In the genomic region with DNA sequence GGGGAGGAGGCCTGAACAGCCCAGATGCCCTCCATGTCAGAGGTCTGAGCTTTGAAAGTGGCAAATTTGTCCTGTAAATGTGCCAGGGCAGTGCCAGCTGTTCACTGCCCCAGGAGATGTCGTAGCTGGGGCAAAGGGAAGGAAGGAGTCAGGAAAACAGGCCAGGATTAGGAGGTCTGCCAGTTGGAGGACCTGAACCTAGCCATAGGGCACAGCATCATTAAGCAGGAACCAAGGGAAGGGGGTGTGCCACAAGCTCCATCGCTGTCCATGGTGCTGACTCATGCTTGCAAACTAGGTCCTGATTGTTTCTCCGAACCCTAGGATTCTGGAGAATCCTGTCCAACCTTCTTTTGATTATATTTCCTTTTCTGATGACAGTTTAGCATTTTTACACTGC, we compare ENCODE assay signal across 3 cellular contexts.
TF ChIP-seq lines count a peak whose summit lies in the region.

No MANE protein-coding gene starts in this region.

TF ChIP-seq in SK-N-SH, 30 proteins besides CTCF, POLR2A, EP300 and RAD21:
- TF ChIP-seq REST (IDR thresholded peaks at IDR 0.05; ENCODE audit: low read depth, low read length), result peak; percentile 96
- no peak for TF ChIP-seq ELF1 (IDR thresholded peaks at IDR 0.05)
- no peak for TF ChIP-seq MXI1 (IDR thresholded peaks at IDR 0.05; ENCODE audit: low read depth, low read length)

TF ChIP-seq in SK-N-SH treated with all-trans-retinoic acid at 6 μM for 48 hours, 23 proteins besides CTCF, POLR2A, EP300 and RAD21:
- TF ChIP-seq TOX (CRISPR knock-in tag; IDR thresholded peaks at IDR 0.05; ENCODE audit: borderline replicate concordance) (no peak), ZFP30 (CRISPR knock-in tag; IDR thresholded peaks at IDR 0.05) (no peak), ARNTL (CRISPR knock-in tag; IDR thresholded peaks at IDR 0.05; ENCODE audit: borderline replicate concordance, low read depth) (no peak), CSRNP3 (CRISPR knock-in tag; IDR thresholded peaks at IDR 0.05) (no peak), CREB5 (CRISPR knock-in tag; IDR thresholded peaks at IDR 0.05; ENCODE audit: low read depth) (no peak), ZNF8 (CRISPR knock-in tag; IDR thresholded peaks at IDR 0.05) (no peak), RARB (CRISPR knock-in tag; IDR thresholded peaks at IDR 0.05) (no peak)

TF ChIP-seq in H1, 55 proteins besides CTCF, POLR2A, EP300 and RAD21:
- TF ChIP-seq POU5F1 (IDR thresholded peaks at IDR 0.05; ENCODE audit: low read depth, low read length), result no peak
- peak; percentile 79 to 90; a peak in 3 of 4 replicates for TF ChIP-seq SIN3A (conservative IDR thresholded peaks at IDR 0.05 in 1 of 2, IDR thresholded peaks at IDR 0.05 in 1 of 2; ENCODE audit: low read depth in 1 of 2, low read length in 2 of 2)
- TF ChIP-seq JUND (IDR thresholded peaks at IDR 0.05; ENCODE audit: low read length), result 0 out of 2 replicates have a peak, but pooled peaks have one; percentile 24
- peak; percentile 56 for TF ChIP-seq SAP30 (IDR thresholded peaks at IDR 0.05; ENCODE audit: insufficient read depth, insufficient replicate concordance, low read length)
